ENCODE assay signal across 3 cellular contexts in the genomic region with DNA sequence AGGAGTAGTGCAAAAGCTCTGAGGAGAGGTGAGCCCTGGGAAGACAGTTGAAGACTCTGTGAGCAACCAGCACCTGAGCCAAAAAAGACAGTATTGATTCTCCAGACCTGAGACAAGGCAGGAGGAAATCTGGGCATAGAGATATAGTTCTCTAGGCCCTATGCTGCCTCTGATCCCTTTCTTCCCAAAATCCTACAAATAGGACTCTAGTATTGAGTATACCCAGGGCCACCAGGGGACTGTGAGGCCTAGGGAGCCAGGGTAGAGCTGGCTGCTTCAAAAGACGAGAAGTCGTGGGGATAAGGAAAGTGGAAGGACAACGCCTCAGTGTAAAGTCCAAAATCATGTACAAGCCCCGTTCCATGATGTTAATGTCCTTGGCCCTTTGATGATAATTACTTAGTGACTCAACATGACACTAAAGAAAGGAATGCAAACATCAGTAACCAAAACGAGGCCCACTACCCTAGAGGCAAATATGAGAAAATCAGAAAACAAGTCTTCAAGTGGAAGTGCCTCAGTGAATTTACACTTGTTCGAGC.
TF ChIP-seq lines count a peak whose summit lies in the region.

No MANE protein-coding gene starts in this region.

TF ChIP-seq in A549, 52 proteins besides CTCF, POLR2A, EP300 and RAD21 (continued from another document):
- peak; percentile 85 for TF ChIP-seq JUNB (IDR thresholded peaks at IDR 0.05)
- peak; percentile 93 for TF ChIP-seq FOSL2 (IDR thresholded peaks at IDR 0.05)
- TF ChIP-seq FOSL2 (CRISPR knock-in tag; IDR thresholded peaks at IDR 0.05) = peak; percentile 96
- peak; percentile 47 to 58; a peak in 2 of 5 replicates for TF ChIP-seq JUN (IDR thresholded peaks at IDR 0.05)
- TF ChIP-seq, protein P1, sequence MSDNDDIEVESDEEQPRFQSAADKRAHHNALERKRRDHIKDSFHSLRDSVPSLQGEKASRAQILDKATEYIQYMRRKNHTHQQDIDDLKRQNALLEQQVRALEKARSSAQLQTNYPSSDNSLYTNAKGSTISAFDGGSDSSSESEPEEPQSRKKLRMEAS (IDR thresholded peaks at IDR 0.05) = peak; percentile 68
- TF ChIP-seq ESRRA (IDR thresholded peaks at IDR 0.05; ENCODE audit: borderline replicate concordance, low read length) = peak; percentile 53; the same call in 1 of the 2 replicates
TF ChIP-seq in A549: peak in this region for 6.

TF ChIP-seq in HEK293, 187 proteins besides CTCF, POLR2A, EP300 and RAD21 (continued from another document):
- TF ChIP-seq, protein P2, sequence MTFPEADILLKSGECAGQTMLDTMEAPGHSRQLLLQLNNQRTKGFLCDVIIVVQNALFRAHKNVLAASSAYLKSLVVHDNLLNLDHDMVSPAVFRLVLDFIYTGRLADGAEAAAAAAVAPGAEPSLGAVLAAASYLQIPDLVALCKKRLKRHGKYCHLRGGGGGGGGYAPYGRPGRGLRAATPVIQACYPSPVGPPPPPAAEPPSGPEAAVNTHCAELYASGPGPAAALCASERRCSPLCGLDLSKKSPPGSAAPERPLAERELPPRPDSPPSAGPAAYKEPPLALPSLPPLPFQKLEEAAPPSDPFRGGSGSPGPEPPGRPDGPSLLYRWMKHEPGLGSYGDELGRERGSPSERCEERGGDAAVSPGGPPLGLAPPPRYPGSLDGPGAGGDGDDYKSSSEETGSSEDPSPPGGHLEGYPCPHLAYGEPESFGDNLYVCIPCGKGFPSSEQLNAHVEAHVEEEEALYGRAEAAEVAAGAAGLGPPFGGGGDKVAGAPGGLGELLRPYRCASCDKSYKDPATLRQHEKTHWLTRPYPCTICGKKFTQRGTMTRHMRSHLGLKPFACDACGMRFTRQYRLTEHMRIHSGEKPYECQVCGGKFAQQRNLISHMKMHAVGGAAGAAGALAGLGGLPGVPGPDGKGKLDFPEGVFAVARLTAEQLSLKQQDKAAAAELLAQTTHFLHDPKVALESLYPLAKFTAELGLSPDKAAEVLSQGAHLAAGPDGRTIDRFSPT (tag by site-specific recombination; IDR thresholded peaks at IDR 0.05) = 0 out of 2 replicates have a peak, but pooled peaks have one; percentile 15

TF ChIP-seq in WTC11, 78 proteins besides CTCF, POLR2A, EP300 and RAD21:
- TF ChIP-seq, protein P3, sequence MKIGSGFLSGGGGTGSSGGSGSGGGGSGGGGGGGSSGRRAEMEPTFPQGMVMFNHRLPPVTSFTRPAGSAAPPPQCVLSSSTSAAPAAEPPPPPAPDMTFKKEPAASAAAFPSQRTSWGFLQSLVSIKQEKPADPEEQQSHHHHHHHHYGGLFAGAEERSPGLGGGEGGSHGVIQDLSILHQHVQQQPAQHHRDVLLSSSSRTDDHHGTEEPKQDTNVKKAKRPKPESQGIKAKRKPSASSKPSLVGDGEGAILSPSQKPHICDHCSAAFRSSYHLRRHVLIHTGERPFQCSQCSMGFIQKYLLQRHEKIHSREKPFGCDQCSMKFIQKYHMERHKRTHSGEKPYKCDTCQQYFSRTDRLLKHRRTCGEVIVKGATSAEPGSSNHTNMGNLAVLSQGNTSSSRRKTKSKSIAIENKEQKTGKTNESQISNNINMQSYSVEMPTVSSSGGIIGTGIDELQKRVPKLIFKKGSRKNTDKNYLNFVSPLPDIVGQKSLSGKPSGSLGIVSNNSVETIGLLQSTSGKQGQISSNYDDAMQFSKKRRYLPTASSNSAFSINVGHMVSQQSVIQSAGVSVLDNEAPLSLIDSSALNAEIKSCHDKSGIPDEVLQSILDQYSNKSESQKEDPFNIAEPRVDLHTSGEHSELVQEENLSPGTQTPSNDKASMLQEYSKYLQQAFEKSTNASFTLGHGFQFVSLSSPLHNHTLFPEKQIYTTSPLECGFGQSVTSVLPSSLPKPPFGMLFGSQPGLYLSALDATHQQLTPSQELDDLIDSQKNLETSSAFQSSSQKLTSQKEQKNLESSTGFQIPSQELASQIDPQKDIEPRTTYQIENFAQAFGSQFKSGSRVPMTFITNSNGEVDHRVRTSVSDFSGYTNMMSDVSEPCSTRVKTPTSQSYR (CRISPR knock-in tag; IDR thresholded peaks at IDR 0.05) = no peak
- TF ChIP-seq NFE2L1 (CRISPR knock-in tag; IDR thresholded peaks at IDR 0.05) = no peak
- TF ChIP-seq GABPB1 (CRISPR knock-in tag; IDR thresholded peaks at IDR 0.05) = peak; percentile 69
- TF ChIP-seq SMAD3 (CRISPR knock-in tag; IDR thresholded peaks at IDR 0.05; ENCODE audit: borderline replicate concordance) = no peak
